In genomic region chr15:101709466-101709865, GRCh38 we compare ENCODE assay signal across 30 cellular contexts. TPM values are rescaled to one million over a fixed set of nuclear protein-coding genes. Genes with fewer than 3 reads are reported as not detected.
DNase-seq lines count a peak whose midpoint lies in the region; ATAC-seq, FAIRE-seq and TF ChIP-seq lines count a peak whose summit lies in the region.
"Had no signal": no experiment of that assay in that cellular context is flagged by ENCODE, and none has a peak within 500 bp of the region (broad histone marks: within the 10 kb centered on the region; RNA-seq: fewer than 3 reads in every experiment).

No MANE protein-coding gene starts in this region.

- no peak overlapping the region for H3K4ac ChIP-seq in trophoblast cell (ENCODE audit: low read depth, low read length)

- H3K23ac ChIP-seq in trophoblast cell (ENCODE audit: low read length): no peak overlapping the region

- no peaks in the 10 kb centered on the region for H3K79me2 ChIP-seq in trophoblast cell (ENCODE audit: control insufficient read depth, insufficient read depth, low read length, poor library complexity)
- H3K79me2 ChIP-seq: parathyroid adenoma had no signal

- H3K4me1 Mint-ChIP-seq in T-helper 2 cell treated with Interferon-gamma antibody and Interleukin-4, amounts not matched to agents 5 μg/mL and 100 μg/mL, for 36 hours (ENCODE audit: low read depth): peaks cover 3% of the 10 kb centered on the region
- H3K4me1 Mint-ChIP-seq: endodermal cell, nephron had no signal

- H2BK12ac ChIP-seq in trophoblast cell (ENCODE audit: low read length): no peak overlapping the region

- peak overlapping the region; percentile 3 for H3K27ac Mint-ChIP-seq in T-helper 2 cell treated with Interferon-gamma antibody and Interleukin-4, amounts not matched to agents 5 μg/mL and 100 μg/mL, for 36 hours
- H3K27ac Mint-ChIP-seq: activated CD8-positive, alpha-beta T cell treated with anti-CD3 and anti-CD28 coated beads, Interleukin-2, amount 10 ng/mL, durations not matched to agents 7 days and 5 days; activated naive CD8-positive, alpha-beta T cell treated with anti-CD3 and anti-CD28 coated beads, Interleukin-2, amount 10 ng/mL, durations not matched to agents 7 days and 5 days; endodermal cell; memory B cell; nephron had no signal

- no peak overlapping the region for H3K4me3 ChIP-seq in esophagus muscularis mucosa
- no peak overlapping the region for H3K4me3 ChIP-seq in trophoblast cell (ENCODE audit: low read depth, low read length)
- H3K4me3 ChIP-seq: A549, ascending aorta, left lung, suprapubic skin had no signal

- no peaks in the 10 kb centered on the region for H3K79me1 ChIP-seq in trophoblast cell (ENCODE audit: low read length)

- H4K8ac ChIP-seq in trophoblast cell (ENCODE audit: low read depth, low read length): no peak overlapping the region

- H3K36me3 ChIP-seq in esophagus muscularis mucosa: peaks cover 38 to 94% (median 71%) of the 10 kb centered on the region in 4 donors
- peaks cover 5 to 12% of the 10 kb centered on the region in 2 experiments for H3K36me3 ChIP-seq in trophoblast cell (ENCODE audit: control insufficient read depth in 1 of 2, insufficient read depth in 2 of 2, low read length in 2 of 2)

- no peak overlapping the region for H4K91ac ChIP-seq in trophoblast cell (ENCODE audit: low read depth, low read length)

- TF ChIP-seq EP300 in esophagus muscularis mucosa (IDR thresholded peaks at IDR 0.05): no peak

- DNase-seq in T-helper 2 cell treated with Interferon-gamma antibody and Interleukin-4, amounts not matched to agents 5 μg/mL and 100 μg/mL, for 36 hours (ENCODE audit: low spot score): no peak
- DNase-seq in T-helper 2 cell: no peak
- DNase-seq in NCI-H69 (lab: John Stamatoyannopoulos, UW): peak; percentile 26
- peak; percentile 66 for DNase-seq in esophagus muscularis mucosa (ENCODE audit: extremely low spot score)
- DNase-seq in urothelium cell line (ENCODE audit: low spot score): no peak
- no peak for DNase-seq in UCSD-AML1 (lab: John Stamatoyannopoulos, UW; ENCODE audit: unreplicated experiment)
- no peak for DNase-seq in trophoblast cell
- DNase-seq: activated CD8-positive, alpha-beta T cell treated with anti-CD3 and anti-CD28 coated beads, Interleukin-2, amount 10 ng/mL, durations not matched to agents 7 days and 5 days; activated effector memory CD4-positive, alpha-beta T cell treated with Interleukin-2 at 50 U/mL for 16 hours; activated naive CD8-positive, alpha-beta T cell treated with anti-CD3 and anti-CD28 coated beads, Interleukin-2, amount 10 ng/mL, durations not matched to agents 7 days and 5 days; central memory CD4-positive, alpha-beta T cell; endodermal cell; HCEC 1CT; islet precursor cell; left lung; NCI-H1436; NCI-H524; retina; Right ventricle myocardium superior; small intestine; stimulated activated naive CD4-positive, alpha-beta T cell had no signal

- ATAC-seq in GM21367 (IDR thresholded peaks at IDR 0.05; ENCODE audit: unreplicated experiment): no peak
- ATAC-seq: A549; activated CD8-positive, alpha-beta T cell treated with anti-CD3 and anti-CD28 coated beads, Interleukin-2, amount 10 ng/mL, durations not matched to agents 7 days and 5 days; left lung had no signal

- no peak overlapping the region for H2BK5ac ChIP-seq in trophoblast cell (ENCODE audit: low read depth, low read length, poor library complexity)

- TF ChIP-seq CTCF in esophagus muscularis mucosa (IDR thresholded peaks at IDR 0.05): no peak

- no peak overlapping the region for H3K9ac ChIP-seq in trophoblast cell (ENCODE audit: low read length)
- H3K9ac ChIP-seq: parathyroid adenoma had no signal

- H2AFZ ChIP-seq in trophoblast cell (ENCODE audit: insufficient read depth, low read length, poor library complexity): no peak overlapping the region
- H2AFZ ChIP-seq: parathyroid adenoma had no signal

- no peak overlapping the region for H3K18ac ChIP-seq in trophoblast cell (ENCODE audit: low read length)

- TF ChIP-seq POLR2A in esophagus muscularis mucosa (IDR thresholded peaks at IDR 0.05; ENCODE audit: low read depth): no peak

- no peak overlapping the region for H3K4me2 ChIP-seq in trophoblast cell (ENCODE audit: low read length)
- H3K4me2 ChIP-seq: A549 had no signal

- H3K27me3 ChIP-seq in esophagus muscularis mucosa (no peaks in the 10 kb centered on the region), trophoblast cell (ENCODE audit: insufficient read depth, low read length) (no peaks in the 10 kb centered on the region)
- H3K27me3 ChIP-seq: ascending aorta, left lung, suprapubic skin had no signal

- no peak overlapping the region for H4K12ac ChIP-seq in trophoblast cell (ENCODE audit: low read depth, low read length)

- no peak overlapping the region for H3K4me3 Mint-ChIP-seq in T-helper 2 cell treated with Interferon-gamma antibody and Interleukin-4, amounts not matched to agents 5 μg/mL and 100 μg/mL, for 36 hours
- H3K4me3 Mint-ChIP-seq: activated CD8-positive, alpha-beta T cell treated with anti-CD3 and anti-CD28 coated beads, Interleukin-2, amount 10 ng/mL, durations not matched to agents 7 days and 5 days; activated naive CD8-positive, alpha-beta T cell treated with anti-CD3 and anti-CD28 coated beads, Interleukin-2, amount 10 ng/mL, durations not matched to agents 7 days and 5 days; endodermal cell; memory B cell; nephron had no signal

- H3K27ac ChIP-seq in esophagus muscularis mucosa (replicated peaks in 1 of 4) (no peak overlapping the region), trophoblast cell (ENCODE audit: low read depth, low read length) (no peak overlapping the region)
- H3K27ac ChIP-seq: A549, ascending aorta, HL-60, left lung, parathyroid adenoma, suprapubic skin had no signal

- peaks cover 64% of the 10 kb centered on the region for H3K36me3 Mint-ChIP-seq in T-helper 2 cell treated with Interferon-gamma antibody and Interleukin-4, amounts not matched to agents 5 μg/mL and 100 μg/mL, for 36 hours (ENCODE audit: low read depth)

- intact Hi-C loops in esophagus muscularis mucosa (cut with DNase I): no loop called here

- no peak overlapping the region for H3K14ac ChIP-seq in trophoblast cell (ENCODE audit: low read length)

- H3K27me3 Mint-ChIP-seq in T-helper 2 cell treated with Interferon-gamma antibody and Interleukin-4, amounts not matched to agents 5 μg/mL and 100 μg/mL, for 36 hours (ENCODE audit: low read depth): no peaks in the 10 kb centered on the region
- H3K27me3 Mint-ChIP-seq: activated naive CD8-positive, alpha-beta T cell treated with anti-CD3 and anti-CD28 coated beads, Interleukin-2, amount 10 ng/mL, durations not matched to agents 7 days and 5 days; memory B cell had no signal

- H3K9me3 ChIP-seq in esophagus muscularis mucosa (no peaks in the 10 kb centered on the region), trophoblast cell (ENCODE audit: insufficient read depth, low read depth, low read length) (no peaks in the 10 kb centered on the region)
- H3K9me3 ChIP-seq: A549, ascending aorta, left lung, suprapubic skin had no signal

- WGBS in esophagus muscularis mucosa: 96% methylated on average over 5 of the region's 5 CpGs
- no CpG with 5 or more reads among the region's 5 CpGs for WGBS in trophoblast cell (ENCODE audit: extremely low coverage, insufficient coverage, insufficient read length)

- no peak overlapping the region for H2AK5ac ChIP-seq in trophoblast cell (ENCODE audit: low read length)

- H3K4me1 ChIP-seq in esophagus muscularis mucosa (no peaks in the 10 kb centered on the region), trophoblast cell (ENCODE audit: control insufficient read depth in 1 of 2, insufficient read depth in 2 of 2, low read length in 2 of 2) (peaks cover 4 to 5% of the 10 kb centered on the region in 2 experiments)
- H3K4me1 ChIP-seq: ascending aorta, left lung, parathyroid adenoma, suprapubic skin had no signal

- peak; percentile 5 for FAIRE-seq in urothelium cell line (lab: Jason Lieb, UNC)
- FAIRE-seq: A549, GM12892, small intestine had no signal

- no peak overlapping the region for H2BK120ac ChIP-seq in trophoblast cell (ENCODE audit: insufficient read depth, low read length, poor library complexity)

- H3K9me3 Mint-ChIP-seq in T-helper 2 cell treated with Interferon-gamma antibody and Interleukin-4, amounts not matched to agents 5 μg/mL and 100 μg/mL, for 36 hours: no peaks in the 10 kb centered on the region
- H3K9me3 Mint-ChIP-seq: activated naive CD8-positive, alpha-beta T cell treated with anti-CD3 and anti-CD28 coated beads, Interleukin-2, amount 10 ng/mL, durations not matched to agents 7 days and 5 days; endodermal cell; memory B cell; nephron had no signal

RNA-seq across cellular contexts. Expression of gene TARS3, which starts 14.8 kb away (rescaled TPM):
- total RNA-seq in esophagus muscularis mucosa: 10 to 100 TPM; 16.7 to 26.6 (median 23.5) TPM
- polyA plus RNA-seq in trophoblast cell (2013): 9.3 and 9.9 TPM in 2 replicates

RNA-seq across cellular contexts. Expression of gene TM2D3, which starts 57.3 kb away (rescaled TPM):
- total RNA-seq in esophagus muscularis mucosa: 10 to 100 TPM; 35.5 to 50.5 (median 40.5) TPM
- 31.0 and 33.1 TPM in 2 replicates for polyA plus RNA-seq in trophoblast cell (2013)

Comparison
In these comparisons a context has a peak if more than half of its experiments do, and no peak if none do; other contexts are left out.
1. DNase-seq: peak in NCI-H69 (single experiment) and esophagus muscularis mucosa (single experiment); none in T-helper 2 cell treated with Interferon-gamma antibody and Interleukin-4, amounts not matched to agents 5 μg/mL and 100 μg/mL, for 36 hours (single experiment), T-helper 2 cell (0 of 5), urothelium cell line (single experiment), UCSD-AML1 (single experiment) and trophoblast cell (0 of 2).